8 cellular contexts compared by ENCODE assay signal in genomic region chr17:41738077-41738800, GRCh38. TPM values are rescaled to one million over a fixed set of nuclear protein-coding genes. Genes with fewer than 3 reads are reported as not detected.
DNase-seq lines count a peak whose midpoint lies in the region; ATAC-seq and TF ChIP-seq lines count a peak whose summit lies in the region.

No MANE protein-coding gene starts in this region.

- peaks cover 47% of the 10 kb centered on the region for H3K27me3 ChIP-seq in lower lobe of right lung (ENCODE audit: low read depth)

- no peak overlapping the region for H3K4me3 ChIP-seq in lower lobe of right lung

- no peaks in the 10 kb centered on the region for H3K9me3 ChIP-seq in lower lobe of right lung

- ATAC-seq in HG03280 (IDR thresholded peaks at IDR 0.05; ENCODE audit: unreplicated experiment), result peak; percentile 73
- ATAC-seq in lower lobe of right lung, result peak; percentile 91 to 93
- no peak for ATAC-seq in GM18873 (IDR thresholded peaks at IDR 0.05; ENCODE audit: low FRiP score, unreplicated experiment)

- peak; percentile 100 for TF ChIP-seq CTCF in lower lobe of right lung (IDR thresholded peaks at IDR 0.05)

- peak; percentile 56 for DNase-seq in DMS79 (lab: John Stamatoyannopoulos, UW)
- peak; percentile 60 for DNase-seq in NCI-H748 treated with DMSO at 0.1 percent for 48 hours (lab: John Stamatoyannopoulos, UW)
- DNase-seq in activated CD4-positive, alpha-beta T cell treated with anti-CD3 and anti-CD28 coated beads, Interleukin-2, amount 50 U/mL, for 24 hours (ENCODE audit: low read depth in 1 of 2, low spot score in 1 of 2), result peak; percentile 71 to 75
- DNase-seq in dermis microvascular lymphatic vessel endothelial cell (ENCODE audit: low read depth in 2 of 2), result peak; percentile 53 to 72
- peak; percentile 85 for DNase-seq in lower lobe of right lung
- peak; percentile 60 to 68 (median 66) for DNase-seq in stimulated activated CD4-positive, alpha-beta T cell treated with anti-CD3 and anti-CD28 coated beads, TNF-alpha, amount 100 ng/mL, for 4 hours (ENCODE audit: low read depth in 3 of 3)

- intact Hi-C loops in lower lobe of right lung (cut with DNase I), result loop anchor here (10.0 kb wide), 1 partner anchor 57 kb away; no protein-coding TSS in a partner anchor

- H3K4me1 ChIP-seq in lower lobe of right lung, result peaks cover 18% of the 10 kb centered on the region

- no peak overlapping the region for H3K27ac ChIP-seq in lower lobe of right lung

- no peaks in the 10 kb centered on the region for H3K36me3 ChIP-seq in lower lobe of right lung

RNA-seq across cellular contexts. Expression of gene HAP1, which starts 3.8 kb away (rescaled TPM):
- total RNA-seq in dermis microvascular lymphatic vessel endothelial cell, result 0.13 and 0.25 TPM in 2 replicates
- 0.62 TPM for total RNA-seq in lower lobe of right lung

RNA-seq across cellular contexts. Expression of gene GAST, which starts 26.1 kb away (rescaled TPM):
- not detected in 2 replicates for total RNA-seq in dermis microvascular lymphatic vessel endothelial cell
- total RNA-seq in lower lobe of right lung, result not detected

RNA-seq across cellular contexts. Expression of gene JUP, which starts 48.3 kb away (rescaled TPM):
- total RNA-seq in dermis microvascular lymphatic vessel endothelial cell (207 and 483 TPM in 2 replicates), lower lobe of right lung (92.5 TPM)

RNA-seq across cellular contexts. Expression of gene EIF1, which starts 49.6 kb away (rescaled TPM):
- 43.6 and 66.6 TPM in 2 replicates for total RNA-seq in dermis microvascular lymphatic vessel endothelial cell
- total RNA-seq in lower lobe of right lung, result 943 TPM
